25 cellular contexts compared by ENCODE assay signal in genomic region chrX:2374086-2374485, GRCh38.
DNase-seq lines count a peak whose midpoint lies in the region; ATAC-seq and TF ChIP-seq lines count a peak whose summit lies in the region.
"Had no signal": no experiment of that assay in that cellular context is flagged by ENCODE, and none has a peak within 500 bp of the region (broad histone marks: within the 10 kb centered on the region; RNA-seq: fewer than 3 reads in every experiment).

No MANE protein-coding gene starts in this region.

- WGBS in heart right ventricle, 2 donors, result 61 to 73% methylated on average over 4 of the region's 4 CpGs

- no peak for TF ChIP-seq CTCF in heart right ventricle (IDR thresholded peaks at IDR 0.05)

- H3K27me3 ChIP-seq in heart right ventricle (no peaks in the 10 kb centered on the region), SJSA1 (replicated peaks) (no peaks in the 10 kb centered on the region)
- H3K27me3 ChIP-seq: right lobe of liver, suprapubic skin, vagina had no signal

- H3K36me3 ChIP-seq in heart right ventricle (peaks cover 0 to 8% (median 0%) of the 10 kb centered on the region in 9 donors), SJSA1 (no peaks in the 10 kb centered on the region; the same call in 1 of the 2 replicates)
- H3K36me3 ChIP-seq: right lobe of liver, suprapubic skin, vagina had no signal

- H3K4me1 ChIP-seq in heart right ventricle (peaks cover 0 to 11% (median 0%) of the 10 kb centered on the region in 9 donors), SJSA1 (replicated peaks) (peaks cover 41% of the 10 kb centered on the region)
- H3K4me1 ChIP-seq: suprapubic skin, vagina had no signal

- no peaks in the 10 kb centered on the region for H3K9me3 ChIP-seq in heart right ventricle
- H3K9me3 ChIP-seq in SJSA1 (replicated peaks), result no peaks in the 10 kb centered on the region; the same call in 1 of the 2 replicates
- H3K9me3 ChIP-seq: right lobe of liver, suprapubic skin, vagina had no signal

- intact Hi-C loops in left ventricle myocardium superior (cut with micrococcal nuclease), result no loop called here
- intact Hi-C loops in heart right ventricle (cut with DNase I), result no loop called here

- no peak overlapping the region for H3K4me3 ChIP-seq in heart right ventricle
- H3K4me3 ChIP-seq in SJSA1, result no peak overlapping the region
- H3K4me3 ChIP-seq: right lobe of liver, suprapubic skin, vagina had no signal

- peaks cover 4 to 22% of the 10 kb centered on the region in 2 donors for H3K36me3 Mint-ChIP-seq in activated naive CD4-positive, alpha-beta T cell treated with anti-CD3 and anti-CD28 coated beads, Interleukin-2, amount 50 U/mL, for 72 hours

- H3K27ac Mint-ChIP-seq in activated naive CD4-positive, alpha-beta T cell treated with anti-CD3 and anti-CD28 coated beads, Interleukin-2, amount 50 U/mL, for 72 hours, result no peak overlapping the region
- H3K27ac Mint-ChIP-seq: activated CD8-positive, alpha-beta memory T cell treated with anti-CD3 and anti-CD28 coated beads, Interleukin-2, amount 10 ng/mL, durations not matched to agents 7 days and 5 days; activated naive CD8-positive, alpha-beta T cell treated with anti-CD3 and anti-CD28 coated beads, Interleukin-2, amount 10 ng/mL, durations not matched to agents 7 days and 5 days; dendritic cell treated with granulocyte-macrophage colony-stimulating factor and Interleukin-4, amounts not matched to agents 40 ng/mL and 50 ng/mL, for 4 days had no signal

- no peak for DNase-seq in left ventricle myocardium superior
- no peak for DNase-seq in heart right ventricle
- DNase-seq in SJSA1 (ENCODE audit: low read depth in 1 of 2, low spot score in 2 of 2), result peak; percentile 88 to 89
- DNase-seq in fibroblast of gingiva (ENCODE audit: low read depth), result peak; percentile 79
- DNase-seq in stromal cell of bone marrow (ENCODE audit: low read depth), result peak; percentile 54
- no peak for DNase-seq in activated T-cell treated with anti-CD3 and anti-CD28 coated beads for 4 hours
- DNase-seq in activated naive CD4-positive, alpha-beta T cell treated with anti-CD3 and anti-CD28 coated beads, Interleukin-2, amount 50 U/mL, for 72 hours (ENCODE audit: low spot score in 2 of 2), result no peak
- DNase-seq in HT-29 (ENCODE audit: low spot score), result no peak
- DNase-seq: 8988T; activated CD4-positive, alpha-beta T cell treated with anti-CD3 and anti-CD28 coated beads for 36 hours; activated CD8-positive, alpha-beta memory T cell treated with anti-CD3 and anti-CD28 coated beads, Interleukin-2, amount 10 ng/mL, durations not matched to agents 7 days and 5 days; activated naive CD8-positive, alpha-beta T cell treated with anti-CD3 and anti-CD28 coated beads, Interleukin-2, amount 10 ng/mL, durations not matched to agents 7 days and 5 days; DMS53; Karpas-422; mesendoderm; NCI-H1048; NCI-H526; right lobe of liver; RPMI8226; stimulated activated CD4-positive, alpha-beta T cell treated with anti-CD3 and anti-CD28 coated beads, Interleukin-15, amount 100 ng/mL, for 24 hours had no signal

- peaks cover 0 to 4% of the 10 kb centered on the region in 2 donors for H3K9me3 Mint-ChIP-seq in activated naive CD4-positive, alpha-beta T cell treated with anti-CD3 and anti-CD28 coated beads, Interleukin-2, amount 50 U/mL, for 72 hours
- H3K9me3 Mint-ChIP-seq: activated naive CD8-positive, alpha-beta T cell treated with anti-CD3 and anti-CD28 coated beads, Interleukin-2, amount 10 ng/mL, durations not matched to agents 7 days and 5 days; dendritic cell treated with granulocyte-macrophage colony-stimulating factor and Interleukin-4, amounts not matched to agents 40 ng/mL and 50 ng/mL, for 4 days had no signal

- peak; percentile 34 for ATAC-seq in left ventricle myocardium superior
- no peak for ATAC-seq in heart right ventricle
- ATAC-seq in activated naive CD4-positive, alpha-beta T cell treated with anti-CD3 and anti-CD28 coated beads, Interleukin-2, amount 50 U/mL, for 72 hours, result no peak
- ATAC-seq: activated CD4-positive, alpha-beta T cell treated with anti-CD3 and anti-CD28 coated beads for 36 hours; activated CD8-positive, alpha-beta memory T cell treated with anti-CD3 and anti-CD28 coated beads, Interleukin-2, amount 10 ng/mL, durations not matched to agents 7 days and 5 days; naive thymus-derived CD8-positive, alpha-beta T cell; right lobe of liver had no signal

- H3K27ac ChIP-seq in heart right ventricle (no peak overlapping the region), SJSA1 (peak overlapping the region; percentile 72)
- H3K27ac ChIP-seq: C4-2B, right lobe of liver, suprapubic skin, vagina had no signal

Comparison
In these comparisons a context has a peak if more than half of its experiments do, and no peak if none do; other contexts are left out.
1. DNase-seq: peak in SJSA1 (2 of 2), fibroblast of gingiva (single experiment) and stromal cell of bone marrow (single experiment); none in left ventricle myocardium superior (single experiment), heart right ventricle (0 of 2), activated T-cell treated with anti-CD3 and anti-CD28 coated beads for 4 hours (single experiment), activated naive CD4-positive, alpha-beta T cell treated with anti-CD3 and anti-CD28 coated beads, Interleukin-2, amount 50 U/mL, for 72 hours (0 of 2) and HT-29 (single experiment).